ENCODE assay signal across 1 cellular context in genomic region chr20:50434321-50434652, GRCh38.
TF ChIP-seq lines count a peak whose summit lies in the region.

No MANE protein-coding gene starts in this region.

TF ChIP-seq in IMR-90, 13 proteins besides CTCF, POLR2A, EP300 and RAD21:
- TF ChIP-seq BHLHE40 (IDR thresholded peaks at IDR 0.05; ENCODE audit: low read depth, low read length) = no peak
- no peak for TF ChIP-seq MAFK (IDR thresholded peaks at IDR 0.05; ENCODE audit: low read depth, low read length)
- no peak for TF ChIP-seq MXI1 (IDR thresholded peaks at IDR 0.05; ENCODE audit: borderline replicate concordance, low read depth, low read length)
- no peak for TF ChIP-seq MAZ (IDR thresholded peaks at IDR 0.05; ENCODE audit: borderline replicate concordance, low read depth, low read length)
- no peak for TF ChIP-seq CHD1 (IDR thresholded peaks at IDR 0.05; ENCODE audit: low read depth, low read length)
- no peak for TF ChIP-seq SMC3 (IDR thresholded peaks at IDR 0.05; ENCODE audit: low read depth, low read length)
